ENCODE assay signal across 8 cellular contexts in the genomic region with DNA sequence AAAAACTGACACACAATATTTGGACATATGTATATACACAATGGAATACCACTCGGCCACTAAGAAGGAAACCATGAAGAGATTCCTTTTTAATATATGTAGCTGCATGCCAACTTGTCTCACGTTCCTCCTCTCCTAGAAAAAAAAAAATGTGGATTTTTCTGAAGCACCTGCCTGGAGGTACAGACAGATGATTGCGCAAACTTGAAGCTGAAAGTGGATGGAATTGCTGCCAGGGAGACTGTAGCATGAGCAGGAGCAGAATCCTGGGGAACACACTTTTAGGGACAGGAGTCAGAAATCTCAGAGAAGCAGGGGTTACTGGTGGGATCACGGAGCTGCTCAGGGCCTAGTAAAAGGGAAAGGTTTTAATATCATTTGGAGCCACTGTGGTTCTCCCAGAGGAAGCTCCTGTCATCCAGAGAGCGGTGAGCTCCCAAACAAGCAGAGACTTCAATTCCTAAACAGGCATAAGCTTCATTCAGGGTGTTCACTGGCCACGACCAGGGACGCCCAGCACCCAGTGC. TPM values are rescaled to one million over a fixed set of nuclear protein-coding genes. Genes with fewer than 3 reads are reported as not detected.
DNase-seq lines count a peak whose midpoint lies in the region; ATAC-seq and TF ChIP-seq lines count a peak whose summit lies in the region.

No MANE protein-coding gene starts in this region.

- H2AFZ ChIP-seq in OCI-LY3 (ENCODE audit: low read depth, low read length) = peak overlapping the region; percentile 89; the same call in 1 of the 2 replicates

- H3K9me3 ChIP-seq in OCI-LY3 (ENCODE audit: insufficient read depth, low read length) (no peaks in the 10 kb centered on the region), prostate gland (no peaks in the 10 kb centered on the region)

- 37% methylated on average over 7 of the region's 7 CpGs for WGBS in prostate gland

- intact Hi-C loops in prostate gland (cut with DNase I) (no loop called here), left colon (cut with DNase I, micrococcal nuclease) (no loop called here)

- H3K4me3 ChIP-seq in OCI-LY3 (ENCODE audit: low read length) (peak overlapping the region; percentile 92), epithelial cell of proximal tubule (ENCODE audit: low read depth, low read length) (peak overlapping the region; percentile 79), prostate gland (peak overlapping the region; percentile 75)

- peak overlapping the region; percentile 78; the same call in 1 of the 2 replicates for H3K9ac ChIP-seq in OCI-LY3 (ENCODE audit: low read length)

- ATAC-seq in left colon = no peak

- H4K20me1 ChIP-seq in OCI-LY3 (ENCODE audit: insufficient read depth, low read length) = 0 out of 2 replicates have a peak, but pooled peaks cover 7% of the 10 kb centered on the region

- no peak for TF ChIP-seq POLR2A in prostate gland (IDR thresholded peaks at IDR 0.05)

- TF ChIP-seq CTCF in OCI-LY3 (IDR thresholded peaks at IDR 0.05; ENCODE audit: low read depth, low read length) = no peak
- TF ChIP-seq CTCF in epithelial cell of proximal tubule (conservative IDR thresholded peaks at IDR 0.05; ENCODE audit: low read depth, low read length) = no peak
- TF ChIP-seq CTCF in prostate gland (IDR thresholded peaks at IDR 0.05) = no peak

- peak overlapping the region; percentile 94 for H3K4me2 ChIP-seq in OCI-LY3 (ENCODE audit: low read length)

- DNase-seq in DMS79 treated with DMSO at 0.1 percent for 48 hours (lab: John Stamatoyannopoulos, UW) (peak; percentile 43), epithelial cell of proximal tubule (ENCODE audit: low read depth) (no peak), prostate gland (ENCODE audit: low spot score) (no peak), occipital lobe (lab: John Stamatoyannopoulos, UW) (no peak), OCI-M2 (lab: John Stamatoyannopoulos, UW; ENCODE audit: unreplicated experiment) (no peak), SKM-1 treated with dmso at 0.1 percent for 144 hours (lab: John Stamatoyannopoulos, UW; ENCODE audit: unreplicated experiment) (no peak), left colon (no peak)

- peaks cover 21% of the 10 kb centered on the region for H3K27me3 ChIP-seq in OCI-LY3 (ENCODE audit: low read depth, low read length)
- H3K27me3 ChIP-seq in prostate gland (replicated peaks; ENCODE audit: insufficient read depth) = no peaks in the 10 kb centered on the region

- H3K79me2 ChIP-seq in OCI-LY3 (ENCODE audit: low read length) = peaks cover 7% of the 10 kb centered on the region

- peaks cover 12% of the 10 kb centered on the region for H3K4me1 ChIP-seq in OCI-LY3 (ENCODE audit: low read length)
- peaks cover 5% of the 10 kb centered on the region for H3K4me1 ChIP-seq in prostate gland (replicated peaks)

- no peak overlapping the region for H3K27ac ChIP-seq in OCI-LY3 (ENCODE audit: low read length)
- H3K27ac ChIP-seq in prostate gland = peak overlapping the region; percentile 93 to 94

- H3K36me3 ChIP-seq in OCI-LY3 (replicated peaks; ENCODE audit: low read depth, low read length) (peaks cover 5% of the 10 kb centered on the region), prostate gland (no peaks in the 10 kb centered on the region)

RNA-seq across cellular contexts. Expression of gene SPR, which starts 0.6 kb away (rescaled TPM):
- total RNA-seq in epithelial cell of proximal tubule (26.2 and 29.5 TPM in 2 replicates), prostate gland (10 to 100 TPM; 42.5 to 91.5 TPM), occipital lobe (1.2 TPM), left colon (10 to 100 TPM; 77.8 to 81.9 TPM)

RNA-seq across cellular contexts. Expression of gene EMX1, which starts 30.8 kb away (rescaled TPM):
- total RNA-seq in epithelial cell of proximal tubule = 1.0 and 8.2 TPM in 2 replicates
- total RNA-seq in prostate gland = 1 to 10 TPM in 1 of 2 donors, not detected in 1; 9.8 TPM
- 21.1 TPM for total RNA-seq in occipital lobe
- 1 to 10 TPM; 1.5 to 2.2 TPM for total RNA-seq in left colon

Comparison
In these comparisons a context has a peak if more than half of its experiments do, and no peak if none do; other contexts are left out.
1. RNA of gene SPR, which starts 0.6 kb away (total RNA-seq): 42.5 to 91.5 TPM in prostate gland, 77.8 to 81.9 TPM in left colon and 26.2 to 29.5 TPM in epithelial cell of proximal tubule; 1.2 TPM in occipital lobe (single experiment); every median in the first group is over 10 times any median in the second.
2. Peak in every context shown above with its lines, with median percentiles within 50 percentile points of each other: H3K4me3 ChIP-seq.